ENCODE assay signal across 26 cellular contexts in genomic region chr7:80279760-80280159, GRCh38.
DNase-seq lines count a peak whose midpoint lies in the region; ATAC-seq and TF ChIP-seq lines count a peak whose summit lies in the region.
"Had no signal": no experiment of that assay in that cellular context is flagged by ENCODE, and none has a peak within 500 bp of the region (broad histone marks: within the 10 kb centered on the region; RNA-seq: fewer than 3 reads in every experiment).

No MANE protein-coding gene starts in this region.

- H3K36me3 Mint-ChIP-seq in nephron (ENCODE audit: low read depth), result no peaks in the 10 kb centered on the region
- H3K36me3 Mint-ChIP-seq: stimulated activated naive B cell treated with anti-CD40 and anti-IgM and Interleukin-4, amounts not matched to agents 10 μg/mL and 1 μg/mL and 100 μg/mL, for 72 hours had no signal

- H3K4me1 ChIP-seq in heart left ventricle, result peaks cover 0 to 46% (median 23%) of the 10 kb centered on the region in 12 donors
- H3K4me1 ChIP-seq in uterus, result no peaks in the 10 kb centered on the region

- peaks cover 61% of the 10 kb centered on the region for H3K4me1 Mint-ChIP-seq in nephron
- H3K4me1 Mint-ChIP-seq: activated B cell treated with CpG ODN at 0.5 μM for 24 hours; stimulated activated naive B cell treated with anti-CD40 and anti-IgM and Interleukin-4, amounts not matched to agents 10 μg/mL and 1 μg/mL and 100 μg/mL, for 72 hours had no signal

- H3K4me3 Mint-ChIP-seq in nephron, result peak overlapping the region in 1 of 3 experiments; percentile 59
- H3K4me3 Mint-ChIP-seq: activated B cell treated with CpG ODN at 0.5 μM for 24 hours; activated T-cell treated with anti-CD3 and anti-CD28 coated beads, Interleukin-2, amount 50 U/mL, for 4 hours; nephron progenitor cell; stimulated activated naive B cell treated with anti-CD40 and anti-IgM and Interleukin-4, amounts not matched to agents 10 μg/mL and 1 μg/mL and 100 μg/mL, for 72 hours had no signal

- no peak for TF ChIP-seq POLR2A in heart left ventricle (IDR thresholded peaks at IDR 0.05)
- no peak for TF ChIP-seq POLR2A in uterus (IDR thresholded peaks at IDR 0.05)

- TF ChIP-seq CTCF in heart left ventricle (IDR thresholded peaks at IDR 0.05) (no peak), nephron (IDR thresholded peaks at IDR 0.05; ENCODE audit: unreplicated experiment in 3 of 3) (no peak), uterus (IDR thresholded peaks at IDR 0.05) (no peak)

- H3K27me3 Mint-ChIP-seq in nephron (ENCODE audit: low read depth), result no peaks in the 10 kb centered on the region
- H3K27me3 Mint-ChIP-seq: activated B cell treated with CpG ODN at 0.5 μM for 24 hours; stimulated activated naive B cell treated with anti-CD40 and anti-IgM and Interleukin-4, amounts not matched to agents 10 μg/mL and 1 μg/mL and 100 μg/mL, for 72 hours had no signal

- H3K4me3 ChIP-seq in heart left ventricle (no peak overlapping the region), uterus (no peak overlapping the region)
- H3K4me3 ChIP-seq: skin epidermis, thyroid gland had no signal

- H3K36me3 ChIP-seq in heart left ventricle (no peaks in the 10 kb centered on the region), uterus (no peaks in the 10 kb centered on the region)
- H3K36me3 ChIP-seq: BE2C, thyroid gland had no signal

- WGBS in heart left ventricle, 4 donors, result 48 to 60% (median 51%) methylated on average over 5 of the region's 5 CpGs

- no peaks in the 10 kb centered on the region for H3K27me3 ChIP-seq in heart left ventricle
- no peaks in the 10 kb centered on the region for H3K27me3 ChIP-seq in uterus
- H3K27me3 ChIP-seq: BE2C, thyroid gland had no signal

- intact Hi-C loops in heart left ventricle (cut with DNase I), result loop anchor here in 9 of 10 donors (2.0 to 10.0 kb wide), 6 partner anchors 53 to 185 kb away; partner anchors contain the start of gene GNAI1 (in 3 of the 9)
- intact Hi-C loops in left cardiac atrium (cut with DNase I), result loop anchor here in 1 of 2 donors (10.0 kb wide), 1 partner anchor 145 kb away; the partner anchor contains the start of gene GNAI1
- intact Hi-C loops in uterus (cut with DNase I; ENCODE audit: low total_unique reads), result no loop called here

- ATAC-seq in heart left ventricle (peak in 2 of 4 donors; percentile 34 to 84), left cardiac atrium (no peak)
- ATAC-seq: activated T-cell treated with anti-CD3 and anti-CD28 coated beads, Interleukin-2, amount 50 U/mL, for 4 hours; stimulated activated naive B cell treated with anti-CD40 and anti-IgM and Interleukin-4, amounts not matched to agents 10 μg/mL and 1 μg/mL and 100 μg/mL, for 72 hours had no signal

- no peaks in the 10 kb centered on the region for H3K9me3 Mint-ChIP-seq in nephron
- H3K9me3 Mint-ChIP-seq: activated B cell treated with CpG ODN at 0.5 μM for 24 hours; activated T-cell treated with anti-CD3 and anti-CD28 coated beads, Interleukin-2, amount 50 U/mL, for 4 hours; nephron progenitor cell; stimulated activated naive B cell treated with anti-CD40 and anti-IgM and Interleukin-4, amounts not matched to agents 10 μg/mL and 1 μg/mL and 100 μg/mL, for 72 hours had no signal

- H3K27ac ChIP-seq in heart left ventricle, result peak overlapping the region in 9 of 12 donors; percentile 6 to 75 (median 28)
- peak overlapping the region in 1 of 2 donors; percentile 73 for H3K27ac ChIP-seq in uterus
- H3K27ac ChIP-seq: skin epidermis, thyroid gland had no signal

- no peaks in the 10 kb centered on the region for H3K9me3 ChIP-seq in heart left ventricle
- no peaks in the 10 kb centered on the region for H3K9me3 ChIP-seq in uterus
- H3K9me3 ChIP-seq: BE2C, thyroid gland had no signal

- H3K27ac Mint-ChIP-seq in nephron, result peak overlapping the region; percentile 75 to 88 (median 84)
- H3K27ac Mint-ChIP-seq: activated B cell treated with CpG ODN at 0.5 μM for 24 hours; nephron progenitor cell; stimulated activated naive B cell treated with anti-CD40 and anti-IgM and Interleukin-4, amounts not matched to agents 10 μg/mL and 1 μg/mL and 100 μg/mL, for 72 hours had no signal

- peak in 1 of 5 donors; percentile 33 for DNase-seq in heart left ventricle
- DNase-seq in left cardiac atrium, result no peak
- DNase-seq in glomerular endothelial cell (ENCODE audit: extremely low read depth, low read depth, low spot score), result peak; percentile 50
- DNase-seq in uterus, result peak; percentile 27 to 40
- DNase-seq in activated CD8-positive, alpha-beta memory T cell treated with anti-CD3 and anti-CD28 coated beads, Interleukin-2, amount 50 U/mL, for 4 hours, result no peak
- DNase-seq in RPMI8226, result no peak
- DNase-seq in NCI-H1105 (lab: John Stamatoyannopoulos, UW), result no peak
- DNase-seq: 8988T; activated B cell treated with CpG ODN at 0.5 μM for 24 hours; activated CD8-positive, alpha-beta memory T cell treated with anti-CD3 and anti-CD28 coated beads for 24 hours; activated naive CD4-positive, alpha-beta T cell treated with Interleukin-2 at 50 U/mL for 16 hours; activated T-cell treated with anti-CD3 and anti-CD28 coated beads, Interleukin-2, amount 50 U/mL, for 4 hours; amygdala; BE2C; caudate nucleus; DMS79 treated with DMSO at 0.1 percent for 48 hours; Karpas-422; NCI-H187; NCI-H748 treated with DMSO at 0.1 percent for 48 hours; nephron progenitor cell; stimulated activated CD4-positive, alpha-beta T cell treated with anti-CD3 and anti-CD28 coated beads, Interleukin-2, amount 100 ng/mL, for 48 hours; stimulated activated naive B cell treated with anti-CD40 and anti-IgM and Interleukin-4, amounts not matched to agents 10 μg/mL and 1 μg/mL and 100 μg/mL, for 72 hours; T-helper 9 cell; thyroid gland had no signal

Comparison
In these comparisons a context has a peak if more than half of its experiments do, and no peak if none do; other contexts are left out.
1. DNase-seq: peak in glomerular endothelial cell (single experiment) and uterus (2 of 2); none in left cardiac atrium (single experiment), activated CD8-positive, alpha-beta memory T cell treated with anti-CD3 and anti-CD28 coated beads, Interleukin-2, amount 50 U/mL, for 4 hours (single experiment), RPMI8226 (single experiment) and NCI-H1105 (single experiment).